8 cellular contexts compared by ENCODE assay signal in genomic region chr20:13546497-13547131, GRCh38.
DNase-seq lines count a peak whose midpoint lies in the region; ATAC-seq, FAIRE-seq and TF ChIP-seq lines count a peak whose summit lies in the region.

No MANE protein-coding gene starts in this region.

- H3K27ac ChIP-seq in A549 (peak overlapping the region; percentile 34 to 63; a peak in 4 of 6 replicates), mesendoderm (ENCODE audit: low read depth, low read length) (no peak overlapping the region)

- H3K4ac ChIP-seq in mesendoderm (ENCODE audit: low read depth, low read length): no peak overlapping the region

- CTCF ChIA-PET in A549 (lab: Yijun Ruan, JAX): interaction anchor here (0.6 to 7.7 kb wide), 106 partner anchors 8 to 956 kb away, joined by 3 to 118 read pairs (median 4); partner anchors contain the start of gene ISM1

- H3K56ac ChIP-seq in mesendoderm (ENCODE audit: low read length): peak overlapping the region; percentile 20

- H2AK5ac ChIP-seq in mesendoderm (ENCODE audit: low read length): no peak overlapping the region

- H3K4me1 ChIP-seq in A549: peaks cover 9% of the 10 kb centered on the region; the same call in 2 of the 3 replicates
- no peaks in the 10 kb centered on the region for H3K4me1 ChIP-seq in mesendoderm (ENCODE audit: control insufficient read depth, low read depth, low read length)

- peak; percentile 97 to 98 for TF ChIP-seq RAD21 in A549 (conservative IDR thresholded peaks at IDR 0.05 in 1 of 2, IDR thresholded peaks at IDR 0.05 in 1 of 2)

- TF ChIP-seq CTCF in A549 (IDR thresholded peaks at IDR 0.05) (peak; percentile 98), GM13976 (IDR thresholded peaks at IDR 0.05; ENCODE audit: borderline replicate concordance, control extremely low read depth, extremely low read depth, insufficient read depth, missing control alignments) (peak; percentile 79)

- ATAC-seq in A549 (peak; percentile 80 to 94), HG03103 (IDR thresholded peaks at IDR 0.05; ENCODE audit: low read depth, unreplicated experiment) (peak; percentile 78)

- no peak overlapping the region for H3K18ac ChIP-seq in mesendoderm (ENCODE audit: low read length)

- no peak overlapping the region; the same call in 2 of the 3 replicates for H3K4me2 ChIP-seq in A549
- H3K4me2 ChIP-seq in mesendoderm (ENCODE audit: low read length): no peak overlapping the region

- no peaks in the 10 kb centered on the region for H3K9me3 ChIP-seq in A549

- H2BK5ac ChIP-seq in mesendoderm (ENCODE audit: low read length): no peak overlapping the region

- H4K5ac ChIP-seq in mesendoderm (ENCODE audit: low read length): no peak overlapping the region

- POLR2A ChIA-PET in A549 (lab: Yijun Ruan, JAX): interaction anchor here (0.6 kb wide), 1 partner anchor 77 kb away, joined by 3 read pairs; no protein-coding TSS in a partner anchor

- peak; percentile 97 for FAIRE-seq in A549 (lab: Jason Lieb, UNC)

- no peak overlapping the region for H2BK120ac ChIP-seq in mesendoderm (ENCODE audit: low read depth, low read length)

- H3K4me3 ChIP-seq in A549 (no peak overlapping the region), mesendoderm (ENCODE audit: low read length) (no peak overlapping the region)

- H3K23ac ChIP-seq in mesendoderm (ENCODE audit: low read length): no peak overlapping the region

- H2BK15ac ChIP-seq in mesendoderm (replicated peaks; ENCODE audit: low read depth): no peak overlapping the region

- TF ChIP-seq EP300 in A549 (IDR thresholded peaks at IDR 0.05): no peak

- in situ Hi-C loops in GM13976 (cut with MboI; ENCODE audit: low sequenced_read_pairs, unreplicated experiment): loop anchor here (10.0 to 25.0 kb wide), 2 partner anchors 222 to 434 kb away; no protein-coding TSS in a partner anchor

- DNase-seq in A549 (ENCODE audit: low read depth in 1 of 2, low spot score in 1 of 2): peak; percentile 51 to 83
- DNase-seq in GM13976 (ENCODE audit: low spot score): peak; percentile 27
- DNase-seq in NCI-H446 treated with DMSO at 0.1 percent for 48 hours (lab: John Stamatoyannopoulos, UW): peak; percentile 4
- peak; percentile 59 to 61 for DNase-seq in activated CD4-positive, alpha-beta T cell treated with anti-CD3 and anti-CD28 coated beads, Interleukin-2, amount 50 U/mL, for 4 hours
- peak; percentile 47 for DNase-seq in effector CD8-positive, alpha-beta T cell (lab: John Stamatoyannopoulos, UW)
- peak; percentile 79 for DNase-seq in mesendoderm
- peak; percentile 11 to 27 for DNase-seq in stimulated activated CD8-positive, alpha-beta memory T cell treated with anti-CD3 and anti-CD28 coated beads, Interleukin-4, amount 100 ng/mL, for 1 hour (ENCODE audit: low read depth in 2 of 2, low spot score in 1 of 2)

- H3K27me3 ChIP-seq in mesendoderm (ENCODE audit: insufficient read depth, low read length, poor library complexity): no peaks in the 10 kb centered on the region

- H4K8ac ChIP-seq in mesendoderm (ENCODE audit: low read depth, low read length): no peak overlapping the region

- no peaks in the 10 kb centered on the region for H3K79me2 ChIP-seq in mesendoderm (ENCODE audit: control insufficient read depth, insufficient read depth, low read length)

- no peak overlapping the region for H3K9ac ChIP-seq in mesendoderm (ENCODE audit: low read length)

- no peak for TF ChIP-seq POLR2A in A549 (IDR thresholded peaks at IDR 0.05; ENCODE audit: low read length)

- no peaks in the 10 kb centered on the region for H3K36me3 ChIP-seq in mesendoderm (ENCODE audit: control insufficient read depth, insufficient read depth, low read length)

- no peaks in the 10 kb centered on the region for H3K79me1 ChIP-seq in mesendoderm (ENCODE audit: low read length)

- WGBS in A549 (ENCODE audit: missing lambda C conversion rate): 2% methylated on average over 2 of the region's 2 CpGs
- no CpG with 5 or more reads among the region's 2 CpGs for WGBS in mesendoderm (ENCODE audit: extremely low coverage, insufficient coverage, low lambda C conversion rate)

TF ChIP-seq in A549, 52 proteins besides CTCF, POLR2A, EP300 and RAD21:
- no peak for TF ChIP-seq HDAC2 (IDR thresholded peaks at IDR 0.05)
- peak; percentile 98 for TF ChIP-seq SMC3 (IDR thresholded peaks at IDR 0.05)
- no peak for TF ChIP-seq FOSL2 (IDR thresholded peaks at IDR 0.05)
- peak; percentile 62 for TF ChIP-seq FOSL2 (CRISPR knock-in tag; IDR thresholded peaks at IDR 0.05)

Comparison
In these comparisons a context has a peak if more than half of its experiments do, and no peak if none do; other contexts are left out.
1. DNase-seq: peak in every context shown above with its lines; median percentile 79 in mesendoderm; 67 in A549; 60 in activated CD4-positive, alpha-beta T cell treated with anti-CD3 and anti-CD28 coated beads, Interleukin-2, amount 50 U/mL, for 4 hours; 47 in effector CD8-positive, alpha-beta T cell; 27 in GM13976; 19 in stimulated activated CD8-positive, alpha-beta memory T cell treated with anti-CD3 and anti-CD28 coated beads, Interleukin-4, amount 100 ng/mL, for 1 hour; 4 in NCI-H446 treated with DMSO at 0.1 percent for 48 hours.